ENCODE assay signal across 1 cellular context in genomic region chr5:176542135-176542595, GRCh38.
TF ChIP-seq lines count a peak whose summit lies in the region.

No MANE protein-coding gene starts in this region.

TF ChIP-seq in H1, 55 proteins besides CTCF, POLR2A, EP300 and RAD21 (continued from another document):
- peak; percentile 23 for TF ChIP-seq KDM4A (IDR thresholded peaks at IDR 0.05; ENCODE audit: low read depth, low read length, severe bottlenecking)
- no peak for TF ChIP-seq ATF2 (IDR thresholded peaks at IDR 0.05; ENCODE audit: low read length)
- TF ChIP-seq POU5F1 (IDR thresholded peaks at IDR 0.05; ENCODE audit: low read depth, low read length), result no peak
- TF ChIP-seq EGR1 (IDR thresholded peaks at IDR 0.05; ENCODE audit: borderline replicate concordance, low read depth, low read length), result no peak
- no peak; the same call in 1 of the 2 replicates for TF ChIP-seq TAF1 (IDR thresholded peaks at IDR 0.05; ENCODE audit: low read depth, low read length)
